In genomic region chr1:229557913-229558414, GRCh38 we compare ENCODE assay signal across 9 cellular contexts. TPM values are rescaled to one million over a fixed set of nuclear protein-coding genes. Genes with fewer than 3 reads are reported as not detected.
DNase-seq lines count a peak whose midpoint lies in the region; ATAC-seq, FAIRE-seq and TF ChIP-seq lines count a peak whose summit lies in the region.
"Had no signal": no experiment of that assay in that cellular context is flagged by ENCODE, and none has a peak within 500 bp of the region (broad histone marks: within the 10 kb centered on the region; RNA-seq: fewer than 3 reads in every experiment).

No MANE protein-coding gene starts in this region.

- ATAC-seq in GM21515 (IDR thresholded peaks at IDR 0.05; ENCODE audit: unreplicated experiment) (peak; percentile 36), HepG2 (peak; percentile 11)
- peak; percentile 4 to 19 for ATAC-seq in activated CD4-positive, CD25-positive, alpha-beta regulatory T cell treated with anti-CD3 and anti-CD28 coated beads, Interleukin-2, amount 50 U/mL, for 24 hours

- in situ Hi-C loops in G401 (cut with HindIII; ENCODE audit: low sequenced_read_pairs) = no loop called here
- in situ Hi-C loops in HepG2 (cut with HindIII; ENCODE audit: extremely low pct_ligation_motif_present, low pct_unique_long_range_greater_than_20kb) = no loop called here

- peak overlapping the region; percentile 81 for H3K9ac ChIP-seq in HUES6 (ENCODE audit: low read length)
- peak overlapping the region; percentile 85 to 90 for H3K9ac ChIP-seq in colonic mucosa (ENCODE audit: low read depth in 2 of 2, low read length in 2 of 2)
- peak overlapping the region; percentile 86 for H3K9ac ChIP-seq in HepG2 (ENCODE audit: insufficient read depth, low read depth, low read length)

- H2AFZ ChIP-seq in HepG2 (ENCODE audit: low read length) = no peak overlapping the region

- TF ChIP-seq RAD21 in HepG2 (CRISPR knock-in tag; IDR thresholded peaks at IDR 0.05) = no peak

- no peaks in the 10 kb centered on the region for H3K27me3 ChIP-seq in HUES6 (ENCODE audit: control insufficient read depth, insufficient read depth, low read length)
- H3K27me3 ChIP-seq in colonic mucosa = no peaks in the 10 kb centered on the region
- H3K27me3 ChIP-seq in HepG2 (ENCODE audit: control insufficient read depth in 1 of 2, insufficient read depth in 2 of 2, low read length in 2 of 2) = no peaks in the 10 kb centered on the region

- no peak overlapping the region for H3K27ac ChIP-seq in HUES6 (ENCODE audit: low read depth, low read length)
- H3K27ac ChIP-seq in colonic mucosa = peak overlapping the region; percentile 93
- peak overlapping the region; percentile 88 for H3K27ac ChIP-seq in HepG2 (ENCODE audit: extremely low read length, insufficient read depth, low read length)

- 0% methylated on average over 11 of the region's 59 CpGs for WGBS in HepG2 (ENCODE audit: low lambda C conversion rate)

- H3K36me3 ChIP-seq in HUES6 (ENCODE audit: control insufficient read depth, insufficient read depth, low read length) (no peaks in the 10 kb centered on the region), colonic mucosa (no peaks in the 10 kb centered on the region), HepG2 (replicated peaks in 1 of 2; ENCODE audit: control insufficient read depth in 1 of 2, insufficient read depth in 2 of 2, low read length in 2 of 2) (0 out of 5 replicates have a peak, but pooled peaks cover 0 to 3% of the 10 kb centered on the region in 2 experiments)

- H4K20me1 ChIP-seq in HepG2 (ENCODE audit: insufficient read depth, low read length) = 0 out of 2 replicates have a peak, but pooled peaks cover 3% of the 10 kb centered on the region

- TF ChIP-seq EP300 in HepG2 (IDR thresholded peaks at IDR 0.05; ENCODE audit: low read depth in 2 of 2, low read length in 2 of 2) (no peak), HepG2 (CRISPR knock-in tag; IDR thresholded peaks at IDR 0.05; ENCODE audit: borderline replicate concordance) (no peak)

- H3K4me2 ChIP-seq in HepG2 (ENCODE audit: low read depth, low read length) = peak overlapping the region; percentile 81

- BruUV-seq in HepG2 (replicated peaks; lab: Mats Ljungman, UMichigan) = no TSS peak

- CTCF ChIA-PET in HepG2 (lab: Yijun Ruan, JAX; ENCODE audit: low intra/inter-chr PET ratio, low total read pairs) = no interaction called here

- POLR2A ChIA-PET in HepG2 (lab: Yijun Ruan, JAX) = interaction anchor here (0.8 to 1.6 kb wide), 4 partner anchors 24 to 287 kb away, joined by 3 to 34 read pairs (median 12); partner anchors contain the start of genes NUP133, RAB4A, TAF5L and URB2

- no peak for FAIRE-seq in HepG2 (lab: Jason Lieb, UNC)
- FAIRE-seq: endometrium had no signal

- H3K4me1 ChIP-seq in HUES6 (ENCODE audit: control insufficient read depth, insufficient read depth, low read length) = peaks cover 24% of the 10 kb centered on the region
- H3K4me1 ChIP-seq in colonic mucosa = peaks cover 6% of the 10 kb centered on the region
- peaks cover 35% of the 10 kb centered on the region for H3K4me1 ChIP-seq in HepG2 (ENCODE audit: insufficient read depth, low read length)

- H3K9me3 ChIP-seq in HUES6 (ENCODE audit: control insufficient read depth, insufficient read depth, low read depth, low read length) (no peaks in the 10 kb centered on the region), colonic mucosa (no peaks in the 10 kb centered on the region), HepG2 (ENCODE audit: low read length) (no peaks in the 10 kb centered on the region)

- peaks cover 43% of the 10 kb centered on the region for H3K79me2 ChIP-seq in HepG2 (ENCODE audit: insufficient read depth, low read length)

- H3K4me3 ChIP-seq in HUES6 (ENCODE audit: low read depth, low read length) = peak overlapping the region; percentile 96
- peak overlapping the region; percentile 85 for H3K4me3 ChIP-seq in colonic mucosa
- peak overlapping the region; percentile 78 to 90 (median 81) for H3K4me3 ChIP-seq in HepG2 (replicated peaks in 1 of 3; ENCODE audit: insufficient read depth in 1 of 3, low read depth in 2 of 3, low read length in 3 of 3)

- TF ChIP-seq POLR2A in HepG2 (IDR thresholded peaks at IDR 0.05; ENCODE audit: insufficient read depth in 1 of 2, low read depth in 2 of 2, low read length in 2 of 2) = peak in 1 of 2 experiments; percentile 12; a peak in 1 of 4 replicates

- DNase-seq in G401 (ENCODE audit: low spot score) = peak; percentile 34
- DNase-seq in colonic mucosa = peak; percentile 41
- peak; percentile 6 for DNase-seq in HepG2 (ENCODE audit: low spot score)
- peak; percentile 17 to 38 for DNase-seq in stimulated activated CD4-positive, alpha-beta T cell treated with anti-CD3 and anti-CD28 coated beads, Interleukin-4, amount 100 ng/mL, for 4 hours
- no peak for DNase-seq in SKM-1 treated with dmso at 0.1 percent for 144 hours (lab: John Stamatoyannopoulos, UW; ENCODE audit: unreplicated experiment)

- intact Hi-C loops in colonic mucosa (cut with DNase I) (loop anchor here (10.0 kb wide), 1 partner anchor 747 kb away; no protein-coding TSS in a partner anchor), HepG2 (cut with micrococcal nuclease; ENCODE audit: unreplicated experiment) (loop anchor here (5.0 kb wide), 1 partner anchor 51 kb away; the partner anchor contains the start of gene NUP133)

- TF ChIP-seq CTCF in colonic mucosa (IDR thresholded peaks at IDR 0.05) (no peak), HepG2 (CRISPR knock-in tag; IDR thresholded peaks at IDR 0.05) (peak; percentile 32)

TF ChIP-seq in HepG2, 621 proteins besides CTCF, POLR2A, EP300 and RAD21 (continues in another document):
- TF ChIP-seq FIP1L1 (IDR thresholded peaks at IDR 0.05; ENCODE audit: borderline replicate concordance, insufficient read depth, low read depth, low read length) = no peak
- TF ChIP-seq ZNF274 (CRISPR knock-in tag; IDR thresholded peaks at IDR 0.05) = no peak
- no peak for TF ChIP-seq ZNF773 (CRISPR knock-in tag; IDR thresholded peaks at IDR 0.05; ENCODE audit: borderline replicate concordance)
- no peak for TF ChIP-seq ZNF792 (CRISPR knock-in tag; IDR thresholded peaks at IDR 0.05)

RNA-seq across cellular contexts. Expression of gene ABCB10, which starts 0.5 kb away (rescaled TPM):
- total RNA-seq in G401 (2014; rRNA removed; shearing (Covaris generic)) = 16.8 and 19.8 TPM in 2 replicates
- total RNA-seq in colonic mucosa (10 to 100 TPM; 22.3 to 24.7 TPM), HepG2 (2016; rRNA removed; fragmentation: Illumina TruSeq; extraction: Trizol) (20.1 and 28.9 TPM in 2 replicates)
- 4.5 and 5.0 TPM in 2 replicates for total RNA-seq in HepG2 (2016; cell fraction: cytosol; rRNA removed; fragmentation: Illumina TruSeq; extraction: Trizol; ENCODE audit: low read depth)
- total RNA-seq in HepG2 (2016; cell fraction: insoluble cytoplasmic fraction; rRNA removed; fragmentation: Illumina TruSeq; extraction: Trizol) = 18.7 and 27.5 TPM in 2 replicates
- total RNA-seq in HepG2 (2016; cell fraction: membrane; rRNA removed; fragmentation: Illumina TruSeq; extraction: Trizol) = 11.6 and 14.5 TPM in 2 replicates
- 25.6 and 28.6 TPM in 2 replicates for total RNA-seq in HepG2 (2016; cell fraction: nucleus; rRNA removed; fragmentation: Illumina TruSeq; extraction: Trizol)
- 11.2 and 11.9 TPM in 2 replicates for polyA plus RNA-seq in HepG2 (2011; rRNA removed)
- 7.5 and 9.3 TPM in 2 replicates for polyA plus RNA-seq in HepG2 (2011; cell fraction: cytosol; rRNA removed)
- polyA plus RNA-seq in HepG2 (2011; cell fraction: nucleus; rRNA removed) = 5.5 and 7.1 TPM in 2 replicates
- 11.7 and 14.5 TPM in 2 replicates for polyA plus RNA-seq in HepG2 (2012)
- 2.3 and 2.6 TPM in 2 replicates for polyA plus RNA-seq in HepG2 (2016; cell fraction: cytosol; fragmentation: Illumina TruSeq; extraction: Trizol; ENCODE audit: low read depth)
- polyA plus RNA-seq in HepG2 (2016; cell fraction: insoluble cytoplasmic fraction; fragmentation: Illumina TruSeq; extraction: Trizol; ENCODE audit: low read depth) = 19.6 and 20.3 TPM in 2 replicates
- polyA plus RNA-seq in HepG2 (2016; cell fraction: membrane; fragmentation: Illumina TruSeq; extraction: Trizol; ENCODE audit: low read depth) = 6.7 and 7.3 TPM in 2 replicates
- polyA plus RNA-seq in HepG2 (2016; cell fraction: nucleus; fragmentation: Illumina TruSeq; extraction: Trizol; ENCODE audit: insufficient read depth, low read depth) = 33.1 and 36.0 TPM in 2 replicates
- 23.0 and 26.7 TPM in 2 replicates for polyA minus RNA-seq in HepG2 (2011; rRNA and poly(A)+ RNA removed; ENCODE audit: low replicate concordance)
- polyA minus RNA-seq in HepG2 (2011; cell fraction: cytosol; rRNA and poly(A)+ RNA removed) = 11.3 and 12.5 TPM in 2 replicates
- 9.3 and 9.6 TPM in 2 replicates for polyA minus RNA-seq in HepG2 (2011; cell fraction: nucleus; rRNA and poly(A)+ RNA removed)

RNA-seq across cellular contexts. Expression of gene NUP133, which starts 49.8 kb away (rescaled TPM):
- total RNA-seq in G401 (2014; rRNA removed; shearing (Covaris generic)) = 40.2 and 51.4 TPM in 2 replicates
- 10 to 100 TPM; 25.9 to 37.8 TPM for total RNA-seq in colonic mucosa
- 45.6 and 78.5 TPM in 2 replicates for total RNA-seq in HepG2 (2016; rRNA removed; fragmentation: Illumina TruSeq; extraction: Trizol)
- total RNA-seq in HepG2 (2016; cell fraction: cytosol; rRNA removed; fragmentation: Illumina TruSeq; extraction: Trizol; ENCODE audit: low read depth) = 9.6 and 10.7 TPM in 2 replicates
- total RNA-seq in HepG2 (2016; cell fraction: insoluble cytoplasmic fraction; rRNA removed; fragmentation: Illumina TruSeq; extraction: Trizol) = 46.9 and 76.4 TPM in 2 replicates
- total RNA-seq in HepG2 (2016; cell fraction: membrane; rRNA removed; fragmentation: Illumina TruSeq; extraction: Trizol) = 15.8 and 18.8 TPM in 2 replicates
- 29.2 and 34.2 TPM in 2 replicates for total RNA-seq in HepG2 (2016; cell fraction: nucleus; rRNA removed; fragmentation: Illumina TruSeq; extraction: Trizol)
- 16.8 and 17.7 TPM in 2 replicates for polyA plus RNA-seq in HepG2 (2011; rRNA removed)
- 8.1 and 10.3 TPM in 2 replicates for polyA plus RNA-seq in HepG2 (2011; cell fraction: cytosol; rRNA removed)
- 13.7 and 16.6 TPM in 2 replicates for polyA plus RNA-seq in HepG2 (2011; cell fraction: nucleus; rRNA removed)
- polyA plus RNA-seq in HepG2 (2012) = 14.1 and 16.5 TPM in 2 replicates
- 2.5 and 2.6 TPM in 2 replicates for polyA plus RNA-seq in HepG2 (2016; cell fraction: cytosol; fragmentation: Illumina TruSeq; extraction: Trizol; ENCODE audit: low read depth)
- 44.2 and 47.9 TPM in 2 replicates for polyA plus RNA-seq in HepG2 (2016; cell fraction: insoluble cytoplasmic fraction; fragmentation: Illumina TruSeq; extraction: Trizol; ENCODE audit: low read depth)
- 6.6 and 6.8 TPM in 2 replicates for polyA plus RNA-seq in HepG2 (2016; cell fraction: membrane; fragmentation: Illumina TruSeq; extraction: Trizol; ENCODE audit: low read depth)
- 25.0 and 28.2 TPM in 2 replicates for polyA plus RNA-seq in HepG2 (2016; cell fraction: nucleus; fragmentation: Illumina TruSeq; extraction: Trizol; ENCODE audit: insufficient read depth, low read depth)
- 30.6 and 31.0 TPM in 2 replicates for polyA minus RNA-seq in HepG2 (2011; rRNA and poly(A)+ RNA removed; ENCODE audit: low replicate concordance)
- polyA minus RNA-seq in HepG2 (2011; cell fraction: cytosol; rRNA and poly(A)+ RNA removed) = 20.1 and 21.5 TPM in 2 replicates
- polyA minus RNA-seq in HepG2 (2011; cell fraction: nucleus; rRNA and poly(A)+ RNA removed) = 30.6 and 37.9 TPM in 2 replicates
